In the genomic region with DNA sequence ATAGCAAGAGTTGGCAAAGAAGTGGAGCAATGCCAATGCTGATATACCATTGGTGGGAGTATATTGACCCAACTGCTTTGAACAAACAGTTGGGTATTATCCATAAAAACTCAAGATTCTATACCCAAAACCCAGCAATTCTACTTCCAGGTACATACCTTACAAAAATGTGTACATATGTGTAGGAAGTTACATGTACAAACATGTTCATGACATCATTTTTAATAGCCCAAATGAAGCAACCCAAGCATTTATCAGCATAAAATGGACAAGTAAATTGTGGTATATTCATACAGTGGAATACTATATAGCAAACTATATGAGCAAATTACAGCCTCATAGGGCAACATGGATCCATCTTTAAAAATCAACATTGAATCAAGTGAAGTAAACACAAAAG, we compare ENCODE assay signal across 22 cellular contexts.
"Had no signal": no experiment of that assay in that cellular context is flagged by ENCODE, and none has a peak within 500 bp of the region (broad histone marks: within the 10 kb centered on the region; RNA-seq: fewer than 3 reads in every experiment).

No MANE protein-coding gene starts in this region.

- H3K27me3 ChIP-seq: colonic mucosa, esophagus muscularis mucosa, gastrocnemius medialis, heart right ventricle, left lung had no signal

- DNase-seq: colonic mucosa; cortex of kidney; effector CD8-positive, alpha-beta T cell; effector memory CD8-positive, alpha-beta T cell; endodermal cell; foreskin melanocyte; gastrocnemius medialis; glutamatergic neuron; head of caudate nucleus; heart right ventricle; hippocampal formation; left cardiac atrium; left lung; left ventricle myocardium superior; lower lobe of right lung; mesenchymal stem cell; mucosa of descending colon; naive B cell; naive thymus-derived CD8-positive, alpha-beta T cell had no signal

- H3K36me3 ChIP-seq: colonic mucosa, lower lobe of right lung had no signal

- H3K4me1 ChIP-seq: colonic mucosa, left lung, lower lobe of right lung had no signal

- H3K27ac ChIP-seq: colonic mucosa, esophagus muscularis mucosa, gastrocnemius medialis, heart right ventricle, left lung, lower lobe of right lung had no signal

- FAIRE-seq: endometrium, keratinocyte had no signal

- H3K9me3 ChIP-seq: colonic mucosa, esophagus muscularis mucosa, gastrocnemius medialis, left lung, lower lobe of right lung, mucosa of descending colon had no signal

- H3K4me3 ChIP-seq: colonic mucosa, esophagus muscularis mucosa, gastrocnemius medialis, heart right ventricle, left lung, lower lobe of right lung, mucosa of descending colon had no signal

- ATAC-seq: effector memory CD8-positive, alpha-beta T cell; gastrocnemius medialis; heart right ventricle; left cardiac atrium; left lung; left ventricle myocardium superior; lower lobe of right lung; mucosa of descending colon; naive thymus-derived CD8-positive, alpha-beta T cell had no signal
